10 cellular contexts compared by ENCODE assay signal in the genomic region with DNA sequence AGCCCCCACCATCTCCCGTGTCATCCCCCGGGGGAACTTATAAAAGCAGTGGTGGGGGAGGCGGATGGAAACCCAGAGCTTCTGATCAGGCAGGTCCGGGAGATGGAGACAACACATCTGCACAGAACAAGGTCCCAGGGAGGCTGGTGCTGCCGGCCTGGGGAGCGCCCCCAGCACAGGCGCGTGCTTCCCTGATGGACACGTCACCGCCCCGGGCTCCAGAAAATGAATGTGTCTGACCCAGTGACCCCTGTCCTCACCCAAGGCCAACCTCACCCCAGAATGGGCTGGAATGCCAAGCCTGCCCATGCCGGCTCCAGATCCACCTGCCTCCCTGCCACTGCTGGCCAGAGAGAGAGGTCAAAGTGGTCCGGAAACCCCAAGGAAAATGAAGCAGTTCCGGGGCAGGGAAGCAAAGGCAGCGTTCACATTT. TPM values are rescaled to one million over a fixed set of nuclear protein-coding genes. Genes with fewer than 3 reads are reported as not detected.
DNase-seq lines count a peak whose midpoint lies in the region; ATAC-seq, FAIRE-seq and TF ChIP-seq lines count a peak whose summit lies in the region.
"Had no signal": no experiment of that assay in that cellular context is flagged by ENCODE, and none has a peak within 500 bp of the region (broad histone marks: within the 10 kb centered on the region; RNA-seq: fewer than 3 reads in every experiment).

No MANE protein-coding gene starts in this region.

- no peak overlapping the region for H3K56ac ChIP-seq in H9 (ENCODE audit: insufficient read length, low read depth, low read length)

- H3K14ac ChIP-seq in H9 (ENCODE audit: insufficient read depth, low read length): no peak overlapping the region

- H3T11ph ChIP-seq in H9 (ENCODE audit: low read length): no peak overlapping the region

- H3K9me3 ChIP-seq in A549: no peaks in the 10 kb centered on the region
- no peaks in the 10 kb centered on the region for H3K9me3 ChIP-seq in H9 (ENCODE audit: control insufficient read depth, low read depth, low read length)
- no peaks in the 10 kb centered on the region for H3K9me3 ChIP-seq in K562 (replicated peaks; ENCODE audit: control insufficient read depth, insufficient read depth, low read depth, low read length)

- TF ChIP-seq EP300 in A549 (IDR thresholded peaks at IDR 0.05) (no peak), K562 (IDR thresholded peaks at IDR 0.05; ENCODE audit: low read length) (no peak)

- H3K36me3 ChIP-seq in K562 (ENCODE audit: control insufficient read depth, insufficient read depth, low read length): peaks cover 83% of the 10 kb centered on the region; the same call in 2 of the 3 replicates

- H3K36me3 Mint-ChIP-seq in H9 (ENCODE audit: insufficient read depth in 1 of 3, low read depth in 3 of 3): peaks cover 22 to 58% (median 34%) of the 10 kb centered on the region in 3 experiments
- peaks cover 9% of the 10 kb centered on the region for H3K36me3 Mint-ChIP-seq in natural killer cell treated with Interleukin-12 subunit alpha and Interleukin-12 subunit beta and Interleukin-15 and Interleukin-18, amount 100 ng/mL, for 72 hours

- H3K18ac ChIP-seq in H9 (ENCODE audit: insufficient read length, low read depth, low read length): no peak overlapping the region

- TF ChIP-seq POLR2A in A549 (IDR thresholded peaks at IDR 0.05; ENCODE audit: low read length): no peak
- no peak for TF ChIP-seq POLR2A in K562 (conservative IDR thresholded peaks at IDR 0.05)

- peaks cover 4% of the 10 kb centered on the region for H3K9me1 ChIP-seq in K562 (ENCODE audit: control insufficient read depth, insufficient read depth, low read length)

- H3K79me2 ChIP-seq in H9 (ENCODE audit: insufficient read depth, low read length) (peaks cover 6% of the 10 kb centered on the region; the same call in 1 of the 2 replicates), K562 (ENCODE audit: control insufficient read depth, insufficient read depth, low read length) (peaks cover 98% of the 10 kb centered on the region)

- intact Hi-C loops in K562 (cut with micrococcal nuclease): no loop called here

- H2BK120ac ChIP-seq in H9 (ENCODE audit: low read depth, low read length, poor library complexity, severe bottlenecking): no peak overlapping the region

- H2BK15ac ChIP-seq in H9 (ENCODE audit: low read depth, low read length): no peak overlapping the region

- H4K20me1 ChIP-seq in H9 (ENCODE audit: control insufficient read depth, insufficient read depth, insufficient read length) (no peaks in the 10 kb centered on the region), K562 (replicated peaks; ENCODE audit: control insufficient read depth, insufficient read depth, low read length) (peaks cover 56% of the 10 kb centered on the region)

- H3K27me3 Mint-ChIP-seq in H9 (ENCODE audit: low read depth): peaks cover 19% of the 10 kb centered on the region
- H3K27me3 Mint-ChIP-seq in natural killer cell treated with Interleukin-12 subunit alpha and Interleukin-12 subunit beta and Interleukin-15 and Interleukin-18, amount 100 ng/mL, for 72 hours: no peaks in the 10 kb centered on the region

- H3K4me3 ChIP-seq in A549: peak overlapping the region; percentile 77
- no peak overlapping the region for H3K4me3 ChIP-seq in K562

- H3K23ac ChIP-seq in H9 (ENCODE audit: insufficient read length, low read depth, low read length): no peak overlapping the region

- CTCF ChIA-PET in A549 (lab: Yijun Ruan, JAX): interaction anchor here (0.6 to 15.2 kb wide), 5 partner anchors 10 to 78 kb away, joined by 3 to 246 read pairs (median 19); partner anchors contain the start of gene SLC7A5
- CTCF ChIA-PET in K562 (lab: Yijun Ruan, JAX; ENCODE audit: low intra/inter-chr PET ratio): no interaction called here

- peaks cover 3% of the 10 kb centered on the region for H3K79me1 ChIP-seq in H9 (ENCODE audit: insufficient read depth, low read depth, low read length, poor library complexity, severe bottlenecking)

- H3K4me2 ChIP-seq in A549: peak overlapping the region; percentile 79
- H3K4me2 ChIP-seq in H9 (ENCODE audit: insufficient read depth, insufficient read length, low read length): no peak overlapping the region
- H3K4me2 ChIP-seq in K562 (ENCODE audit: insufficient read depth, low read length): 0 out of 2 replicates have a peak overlapping the region, but pooled peaks have one; percentile 14

- H2BK12ac ChIP-seq in H9 (ENCODE audit: insufficient read length, low read depth, low read length): no peak overlapping the region

- no peak overlapping the region for H3K9ac ChIP-seq in H9 (ENCODE audit: extremely low read depth, insufficient read length, low read length)
- peak overlapping the region in 1 of 2 experiments; percentile 68; a peak in 2 of 4 replicates for H3K9ac ChIP-seq in K562 (ENCODE audit: insufficient read depth in 1 of 2, low read depth in 2 of 2, low read length in 2 of 2)

- H2AFZ ChIP-seq in H9 (ENCODE audit: low read length): no peak overlapping the region
- no peak overlapping the region for H2AFZ ChIP-seq in K562 (ENCODE audit: low read depth, low read length)

- ATAC-seq in A549 (peak in 1 of 2 experiments; percentile 0; a peak in 1 of 6 replicates), K562 (no peak)
- no peak for ATAC-seq in natural killer cell treated with Interleukin-12 subunit alpha and Interleukin-12 subunit beta and Interleukin-15 and Interleukin-18, amount 100 ng/mL, for 72 hours

- H3K4me3 Mint-ChIP-seq in H9: no peak overlapping the region
- H3K4me3 Mint-ChIP-seq in natural killer cell treated with Interleukin-12 subunit alpha and Interleukin-12 subunit beta and Interleukin-15 and Interleukin-18, amount 100 ng/mL, for 72 hours: peak overlapping the region; percentile 76

- no peak for TF ChIP-seq RAD21 in A549 (conservative IDR thresholded peaks at IDR 0.05 in 1 of 2, IDR thresholded peaks at IDR 0.05 in 1 of 2)
- no peak for TF ChIP-seq RAD21 in K562 (CRISPR knock-in tag; conservative IDR thresholded peaks at IDR 0.05 in 1 of 2, IDR thresholded peaks at IDR 0.05 in 1 of 2)

- peak overlapping the region in 2 of 3 experiments; percentile 55 to 82; a peak in 2 of 7 replicates for H3K27ac Mint-ChIP-seq in H9
- peak overlapping the region; percentile 96 for H3K27ac Mint-ChIP-seq in natural killer cell treated with Interleukin-12 subunit alpha and Interleukin-12 subunit beta and Interleukin-15 and Interleukin-18, amount 100 ng/mL, for 72 hours

- no peak overlapping the region for H4K8ac ChIP-seq in H9 (replicated peaks; ENCODE audit: insufficient read length, low read depth, low read length)

- H3K9me3 Mint-ChIP-seq in H9: peaks cover 0 to 3% of the 10 kb centered on the region in 2 experiments; a peak in 1 of 5 replicates
- H3K9me3 Mint-ChIP-seq in natural killer cell treated with Interleukin-12 subunit alpha and Interleukin-12 subunit beta and Interleukin-15 and Interleukin-18, amount 100 ng/mL, for 72 hours: no peaks in the 10 kb centered on the region

- POLR2A ChIA-PET in A549 (lab: Yijun Ruan, JAX) (interaction anchor here (1.2 to 3.8 kb wide), 2 partner anchors 9 to 12 kb away, joined by 3 to 23 read pairs; partner anchors contain the start of gene SLC7A5), K562 (lab: Yijun Ruan, JAX) (interaction anchor here (0.5 to 5.8 kb wide), 2 partner anchors 10 to 61 kb away, joined by 4 to 70 read pairs; partner anchors contain the start of gene SLC7A5)

- no peak overlapping the region for H2BK5ac ChIP-seq in H9 (ENCODE audit: insufficient read length, low read length)

- H2BK20ac ChIP-seq in H9 (ENCODE audit: low read depth, low read length, poor library complexity, severe bottlenecking): no peak overlapping the region

- in situ Hi-C loops in K562 (cut with MboI): no loop called here

- no peaks in the 10 kb centered on the region for H3K23me2 ChIP-seq in H9 (ENCODE audit: insufficient read length, low read depth, low read length, poor library complexity, severe bottlenecking)

- no TSS peak for BruUV-seq in K562 (replicated peaks; lab: Mats Ljungman, UMichigan)

- H3K4me1 ChIP-seq in A549 (peaks cover 91% of the 10 kb centered on the region), H9 (ENCODE audit: insufficient read depth, low read length) (no peaks in the 10 kb centered on the region; the same call in 1 of the 2 replicates), K562 (replicated peaks in 1 of 2; ENCODE audit: control insufficient read depth in 2 of 2, insufficient read depth in 2 of 2, low read length in 2 of 2) (peaks cover 70 to 88% of the 10 kb centered on the region in 2 experiments)

- H4K91ac ChIP-seq in H9 (ENCODE audit: insufficient read length, low read depth, low read length): no peak overlapping the region

- no peak overlapping the region for H3K4ac ChIP-seq in H9 (ENCODE audit: low read depth, low read length)

- 2% methylated on average over 12 of the region's 15 CpGs for WGBS in A549 (ENCODE audit: missing lambda C conversion rate)
- WGBS in H9 (ENCODE audit: extremely low coverage, insufficient read length, low lambda C conversion rate): no CpG with 5 or more reads among the region's 15 CpGs
- 47% methylated on average over 15 of the region's 15 CpGs for WGBS in K562 (ENCODE audit: insufficient coverage, low coverage, missing lambda C conversion rate)

- peaks cover 26 to 40% of the 10 kb centered on the region in 2 experiments for H3K4me1 Mint-ChIP-seq in H9
- peaks cover 59% of the 10 kb centered on the region in 2 donors for H3K4me1 Mint-ChIP-seq in natural killer cell treated with Interleukin-12 subunit alpha and Interleukin-12 subunit beta and Interleukin-15 and Interleukin-18, amount 100 ng/mL, for 72 hours (ENCODE audit: low read depth in 2 of 2)

- DNase-seq in A549 (ENCODE audit: low read depth in 1 of 2, low spot score in 1 of 2): peak; percentile 2 to 71
- DNase-seq in H9: no peak
- DNase-seq in K562 (ENCODE audit: extremely low read depth in 1 of 4, low spot score in 3 of 4): peak in 1 of 4 experiments; percentile 15
- DNase-seq in natural killer cell treated with Interleukin-12 subunit alpha and Interleukin-12 subunit beta and Interleukin-15 and Interleukin-18, amount 100 ng/mL, for 72 hours (ENCODE audit: low spot score): no peak
- no peak for DNase-seq in activated effector memory CD4-positive, alpha-beta T cell treated with Interleukin-2 at 50 U/mL for 16 hours
- DNase-seq in AG20443 (ENCODE audit: low spot score): no peak
- no peak for DNase-seq in NCI-H1092 treated with DMSO at 0.1 percent for 48 hours (lab: John Stamatoyannopoulos, UW)
- DNase-seq in nucleus accumbens (lab: John Stamatoyannopoulos, UW): no peak
- DNase-seq: stimulated activated CD4-positive, alpha-beta T cell treated with anti-CD3 and anti-CD28 coated beads, Interleukin-1b, Interleukin-23, amount 100 ng/mL, for 48 hours had no signal

- H2AK5ac ChIP-seq in H9 (ENCODE audit: insufficient read length, low read length): no peak overlapping the region

- TF ChIP-seq CTCF in A549 (IDR thresholded peaks at IDR 0.05) (no peak), H9 (conservative IDR thresholded peaks at IDR 0.05) (no peak), K562 (IDR thresholded peaks at IDR 0.05 in 2 of 3, conservative IDR thresholded peaks at IDR 0.05 in 1 of 3; ENCODE audit: insufficient read depth in 2 of 3, low read depth in 1 of 3, low read length in 3 of 3) (no peak)

- H3K27ac ChIP-seq in A549: peak overlapping the region; percentile 97 to 99
- no peak overlapping the region for H3K27ac ChIP-seq in H9 (ENCODE audit: insufficient read length, low read depth, low read length)
- peak overlapping the region; percentile 23; the same call in 1 of the 3 replicates for H3K27ac ChIP-seq in K562 (ENCODE audit: extremely low read depth, low read depth, low read length)

- H3K27me3 ChIP-seq in H9 (ENCODE audit: insufficient read depth, low read length) (no peaks in the 10 kb centered on the region), K562 (ENCODE audit: control insufficient read depth in 2 of 2, insufficient read depth in 2 of 2, low read length in 2 of 2) (no peaks in the 10 kb centered on the region)

- H4K5ac ChIP-seq in H9 (ENCODE audit: insufficient read length, low read depth, low read length): no peak overlapping the region

- FAIRE-seq in A549 (lab: Jason Lieb, UNC) (no peak), K562 (lab: Jason Lieb, UNC) (no peak)
- FAIRE-seq: endothelial cell of umbilical vein had no signal

RNA-seq across cellular contexts. Expression of gene SLC7A5, which starts 12.5 kb away (rescaled TPM):
- polyA plus RNA-seq in A549 (2011; rRNA removed): 265 and 326 TPM in 2 replicates
- 971 and 1,312 TPM in 2 replicates for polyA plus RNA-seq in A549 (2012; cell fraction: cytosol; rRNA removed)
- polyA plus RNA-seq in A549 (2012; cell fraction: nucleus; rRNA removed): 1,440 and 1,925 TPM in 2 replicates
- 903 to 1,096 TPM (median 972 TPM) in 3 replicates for polyA plus RNA-seq in A549 (2017; fragmentation: RNase III; extraction: RNeasy Plus Mini Kit Qiagen cat#74134 plus additional on column Dnase treatment)
- 237 and 354 TPM in 2 replicates for polyA minus RNA-seq in A549 (2011; rRNA and poly(A)+ RNA removed)
- 217 TPM in 2 replicates for total RNA-seq in H9 (2021)
- total RNA-seq in K562 (2011; cell fraction: chromatin; rRNA removed; ENCODE audit: low replicate concordance): 56.8 and 152 TPM in 2 replicates
- 157 and 188 TPM in 2 replicates for total RNA-seq in K562 (2011; cell fraction: nucleolus; rRNA removed)
- total RNA-seq in K562 (2011; cell fraction: nucleoplasm; rRNA removed): 147 and 156 TPM in 2 replicates
- total RNA-seq in K562 (2014; rRNA removed): 60.8 and 75.7 TPM in 2 replicates
- 16.9 and 18.6 TPM in 2 replicates for total RNA-seq in K562 (2014; rRNA removed; fragmentation: Illumina TruSeq; extraction: Trizol)
- total RNA-seq in K562 (2015; rRNA removed; fragmentation: Illumina TruSeq; extraction: Trizol): 18.2 and 21.2 TPM in 2 replicates
- total RNA-seq in K562 (2021): 187 and 220 TPM in 2 replicates
- 14.2 and 19.4 TPM in 2 replicates for polyA plus RNA-seq in K562 (2011; rRNA removed)
- 25.5 and 34.2 TPM in 2 replicates for polyA plus RNA-seq in K562 (2011; cell fraction: cytosol; rRNA removed)
- 35.3 and 43.3 TPM in 2 replicates for polyA plus RNA-seq in K562 (2011; cell fraction: nucleus; rRNA removed)
- 65.7 and 239 TPM in 2 replicates for polyA plus RNA-seq in K562 (2012)
- 97.4 and 161 TPM in 2 replicates for polyA plus RNA-seq in K562 (2014; fragmentation: Illumina TruSeq; extraction: Trizol)
- polyA plus RNA-seq in K562 (2014; fragmentation: Nextera tagmentation; extraction: Ambion mirVana): 1 to 10 TPM; 1.9 to 4.9 TPM
- 78.0 and 83.8 TPM in 2 replicates for polyA plus RNA-seq in K562 (2014; rRNA removed)
- polyA minus RNA-seq in K562 (2011; rRNA and poly(A)+ RNA removed): 11.7 and 15.5 TPM in 2 replicates
- 39.4 and 72.3 TPM in 2 replicates for polyA minus RNA-seq in K562 (2011; cell fraction: cytosol; rRNA and poly(A)+ RNA removed)
- 18.2 and 21.2 TPM in 2 replicates for polyA minus RNA-seq in K562 (2011; cell fraction: nucleus; rRNA and poly(A)+ RNA removed)
- total RNA-seq in natural killer cell treated with Interleukin-12 subunit alpha and Interleukin-12 subunit beta and Interleukin-15 and Interleukin-18, amount 100 ng/mL, for 72 hours: 100 to 1,000 TPM; 142 to 348 TPM

Comparison
In these comparisons a context has a peak if more than half of its experiments do, and no peak if none do; other contexts are left out.
1. DNase-seq: peak in A549 (2 of 2); none in H9 (single experiment), natural killer cell treated with Interleukin-12 subunit alpha and Interleukin-12 subunit beta and Interleukin-15 and Interleukin-18, amount 100 ng/mL, for 72 hours (single experiment), activated effector memory CD4-positive, alpha-beta T cell treated with Interleukin-2 at 50 U/mL for 16 hours (single experiment), AG20443 (single experiment), NCI-H1092 treated with DMSO at 0.1 percent for 48 hours (single experiment) and nucleus accumbens (0 of 56).